14 cellular contexts compared by ENCODE assay signal in the genomic region with DNA sequence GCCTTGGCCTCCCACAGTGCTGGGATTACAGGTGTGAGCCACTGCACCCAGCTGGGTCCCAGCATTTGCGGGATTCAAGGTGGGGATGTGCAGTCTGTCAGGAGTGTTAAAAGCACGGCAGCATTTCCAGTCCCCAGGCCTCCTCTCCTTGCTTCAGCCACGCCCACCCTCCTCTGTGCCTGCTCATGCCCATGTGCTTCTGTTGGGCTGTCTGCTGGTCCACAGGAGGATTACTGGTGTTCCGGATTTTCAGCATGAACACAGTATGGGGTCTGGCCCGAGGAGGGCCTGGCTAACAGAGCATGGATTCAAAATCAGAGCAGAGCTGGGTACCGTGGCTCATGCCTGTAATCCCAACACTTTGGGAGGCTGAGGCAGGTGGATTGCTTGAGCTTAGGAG. TPM values are rescaled to one million over a fixed set of nuclear protein-coding genes. Genes with fewer than 3 reads are reported as not detected.
A peak's percentile ranks its signal among the peaks of the same experiment; 100 is the strongest.
DNase-seq lines count a peak whose midpoint lies in the region; ATAC-seq and TF ChIP-seq lines count a peak whose summit lies in the region.
"Had no signal": no experiment of that assay in that cellular context is flagged by ENCODE, and none has a peak within 500 bp of the region (broad histone marks: within the 10 kb centered on the region; RNA-seq: fewer than 3 reads in every experiment).

No MANE protein-coding gene starts in this region.

- H2AK5ac ChIP-seq in mesenchymal stem cell (ENCODE audit: low read length, severe bottlenecking), result no peak overlapping the region

- H3K36me3 ChIP-seq in RWPE2 (ENCODE audit: low read depth) (peaks cover 46% of the 10 kb centered on the region), stomach (peaks cover 24 to 29% (median 28%) of the 10 kb centered on the region in 4 donors), aorta (ENCODE audit: control insufficient read depth in 1 of 2, insufficient read depth in 2 of 2, low read length in 1 of 2) (no peaks in the 10 kb centered on the region), mesenchymal stem cell (ENCODE audit: control insufficient read depth in 1 of 2, insufficient read depth in 2 of 2, low read depth in 1 of 2, low read length in 2 of 2) (peaks cover 20 to 37% of the 10 kb centered on the region in 2 experiments)

- peaks cover 8% of the 10 kb centered on the region for H3K36me3 Mint-ChIP-seq in activated CD4-positive, alpha-beta T cell treated with anti-CD3 and anti-CD28 coated beads, Interleukin-2, amount 10 ng/mL, durations not matched to agents 24 days and 14 days (ENCODE audit: low read depth)
- H3K36me3 Mint-ChIP-seq: immature natural killer cell had no signal

- no peak overlapping the region for H3K9ac ChIP-seq in mesenchymal stem cell (ENCODE audit: low read length)

- H3K18ac ChIP-seq in mesenchymal stem cell (ENCODE audit: low read depth in 1 of 2, low read length in 2 of 2), result no peak overlapping the region

- H3K27me3 Mint-ChIP-seq in activated CD4-positive, alpha-beta T cell treated with anti-CD3 and anti-CD28 coated beads, Interleukin-2, amount 10 ng/mL, durations not matched to agents 24 days and 14 days, result no peaks in the 10 kb centered on the region

- no peak overlapping the region for H4K91ac ChIP-seq in mesenchymal stem cell (ENCODE audit: low read length)

- H3K4me3 Mint-ChIP-seq in activated CD4-positive, alpha-beta T cell treated with anti-CD3 and anti-CD28 coated beads, Interleukin-2, amount 10 ng/mL, durations not matched to agents 24 days and 14 days, result no peak overlapping the region
- H3K4me3 Mint-ChIP-seq: T-helper 1 cell treated with Interleukin-12 subunit alpha and Interleukin-12 subunit beta and Interleukin-4 antibody, amounts not matched to agents 30 μg/mL and 1 μg/mL, for 36 hours had no signal

- no peak overlapping the region for H2AFZ ChIP-seq in mesenchymal stem cell (ENCODE audit: low read depth, low read length)

- no peak for ATAC-seq in RWPE2 (ENCODE audit: low read depth)
- no peak for ATAC-seq in aorta (ENCODE audit: low FRiP score)

- peaks cover 15% of the 10 kb centered on the region for H3K4me1 Mint-ChIP-seq in activated CD4-positive, alpha-beta T cell treated with anti-CD3 and anti-CD28 coated beads, Interleukin-2, amount 10 ng/mL, durations not matched to agents 24 days and 14 days

- H3K9me3 Mint-ChIP-seq in activated CD4-positive, alpha-beta T cell treated with anti-CD3 and anti-CD28 coated beads, Interleukin-2, amount 10 ng/mL, durations not matched to agents 24 days and 14 days, result no peaks in the 10 kb centered on the region
- H3K9me3 Mint-ChIP-seq: immature natural killer cell; T-helper 1 cell treated with Interleukin-12 subunit alpha and Interleukin-12 subunit beta and Interleukin-4 antibody, amounts not matched to agents 30 μg/mL and 1 μg/mL, for 36 hours had no signal

- H3K4me1 ChIP-seq in RWPE2 (ENCODE audit: insufficient read depth, poor library complexity, severe bottlenecking) (peaks cover 34% of the 10 kb centered on the region), stomach (peaks cover 78 to 92% (median 88%) of the 10 kb centered on the region in 4 donors), aorta (ENCODE audit: control insufficient read depth in 1 of 2, insufficient read depth in 2 of 2, low read length in 2 of 2) (no peaks in the 10 kb centered on the region), mesenchymal stem cell (ENCODE audit: control insufficient read depth, insufficient read depth, low read depth, low read length) (peaks cover 51% of the 10 kb centered on the region)

- no peak overlapping the region for H3K4me2 ChIP-seq in mesenchymal stem cell (ENCODE audit: low read length, poor library complexity, severe bottlenecking)

- peak overlapping the region; percentile 75 for H3K27ac Mint-ChIP-seq in activated CD4-positive, alpha-beta T cell treated with anti-CD3 and anti-CD28 coated beads, Interleukin-2, amount 10 ng/mL, durations not matched to agents 24 days and 14 days
- H3K27ac Mint-ChIP-seq: immature natural killer cell had no signal

- no peak overlapping the region for H3K14ac ChIP-seq in mesenchymal stem cell (ENCODE audit: low read length in 2 of 2)

- H3K27ac ChIP-seq in RWPE2 (ENCODE audit: poor library complexity, severe bottlenecking) (peak overlapping the region; percentile 99), stomach (peak overlapping the region; percentile 88 to 97 (median 93)), aorta (ENCODE audit: low read depth in 1 of 2, low read length in 2 of 2) (no peak overlapping the region), mesenchymal stem cell (ENCODE audit: low read length, poor library complexity, severe bottlenecking) (no peak overlapping the region)

- TF ChIP-seq CTCF in RWPE2 (IDR thresholded peaks at IDR 0.05; ENCODE audit: poor library complexity, severe bottlenecking), result no peak
- TF ChIP-seq CTCF in stomach (IDR thresholded peaks at IDR 0.05), result no peak

- no peak overlapping the region for H3K4ac ChIP-seq in mesenchymal stem cell (ENCODE audit: low read depth in 1 of 2, low read length in 2 of 2)

- H3K23ac ChIP-seq in mesenchymal stem cell (ENCODE audit: low read length in 2 of 2), result no peak overlapping the region

- H2BK12ac ChIP-seq in mesenchymal stem cell (ENCODE audit: low read length in 2 of 2), result no peak overlapping the region

- no peak for DNase-seq in activated CD4-positive, alpha-beta T cell treated with anti-CD3 and anti-CD28 coated beads, Interleukin-2, amount 10 ng/mL, durations not matched to agents 24 days and 14 days
- no peak for DNase-seq in activated CD4-positive, alpha-beta T cell treated with anti-CD3 and anti-CD28 coated beads for 1 hour
- DNase-seq in RWPE2 (ENCODE audit: low spot score) (no peak), iPS-NIHi11 (ENCODE audit: low spot score) (peak; percentile 17), stomach (no peak), aorta (no peak), mesenchymal stem cell (no peak), NCI-H187 treated with DMSO at 0.1 percent for 48 hours (lab: John Stamatoyannopoulos, UW) (no peak)
- DNase-seq: activated CD4-positive, alpha-beta T cell treated with anti-CD3 and anti-CD28 coated beads, Interleukin-2, amount 50 U/mL, for 4 hours; activated naive CD4-positive, alpha-beta T cell treated with Interleukin-2 at 50 U/mL for 16 hours; immature natural killer cell; MM.1S had no signal

- H3K79me1 ChIP-seq in mesenchymal stem cell (replicated peaks; ENCODE audit: low read length, poor library complexity, severe bottlenecking), result peaks cover 48% of the 10 kb centered on the region

- intact Hi-C loops in activated CD4-positive, alpha-beta T cell treated with anti-CD3 and anti-CD28 coated beads, Interleukin-2, amount 10 ng/mL, durations not matched to agents 24 days and 14 days (cut with micrococcal nuclease), result no loop called here
- intact Hi-C loops in stomach (cut with DNase I; ENCODE audit: low total_unique reads) (no loop called here), aorta (cut with DNase I) (no loop called here)

- WGBS in stomach, 5 donors, result 65 to 75% (median 69%) methylated on average over 6 of the region's 6 CpGs
- 82 to 85% methylated on average over 6 of the region's 6 CpGs for WGBS in aorta, 2 donors
- 82% methylated on average over 6 of the region's 6 CpGs for WGBS in mesenchymal stem cell

- H3K9me3 ChIP-seq in RWPE2 (ENCODE audit: severe bottlenecking) (no peaks in the 10 kb centered on the region), stomach (no peaks in the 10 kb centered on the region), aorta (ENCODE audit: control insufficient read depth, low read length) (no peaks in the 10 kb centered on the region), mesenchymal stem cell (ENCODE audit: control insufficient read depth, low read length) (no peaks in the 10 kb centered on the region)
- H3K9me3 ChIP-seq: right atrium auricular region had no signal

- H3K27me3 ChIP-seq in RWPE2 (ENCODE audit: insufficient read depth, poor library complexity, severe bottlenecking) (no peaks in the 10 kb centered on the region), stomach (no peaks in the 10 kb centered on the region), aorta (ENCODE audit: control insufficient read depth in 1 of 2, insufficient read depth in 2 of 2, low read length in 1 of 2) (no peaks in the 10 kb centered on the region), mesenchymal stem cell (ENCODE audit: control insufficient read depth in 1 of 2, insufficient read depth in 1 of 2, low read length in 2 of 2) (no peaks in the 10 kb centered on the region)
- H3K27me3 ChIP-seq: right atrium auricular region had no signal

- H2BK15ac ChIP-seq in mesenchymal stem cell (ENCODE audit: low read depth, poor library complexity, severe bottlenecking), result no peak overlapping the region

- no peak for TF ChIP-seq POLR2A in stomach (IDR thresholded peaks at IDR 0.05)

- H3K4me3 ChIP-seq in RWPE2 (ENCODE audit: severe bottlenecking) (no peak overlapping the region), stomach (peak overlapping the region in 1 of 4 donors; percentile 25), aorta (ENCODE audit: low read length in 2 of 2) (no peak overlapping the region), mesenchymal stem cell (ENCODE audit: insufficient read depth in 1 of 2, low read depth in 1 of 2, low read length in 2 of 2) (no peak overlapping the region)
- H3K4me3 ChIP-seq: right atrium auricular region had no signal

- no peak overlapping the region for H4K8ac ChIP-seq in mesenchymal stem cell (ENCODE audit: low read length)

- no peak for TF ChIP-seq EP300 in stomach (IDR thresholded peaks at IDR 0.05)

- H2BK120ac ChIP-seq in mesenchymal stem cell (ENCODE audit: low read depth, low read length), result no peak overlapping the region

- H2BK5ac ChIP-seq in mesenchymal stem cell (ENCODE audit: low read depth, low read length, poor library complexity, severe bottlenecking), result no peak overlapping the region

RNA-seq across cellular contexts. Expression of gene ARRDC1, which starts 5.5 kb away (rescaled TPM):
- 63.7 and 68.4 TPM in 2 replicates for total RNA-seq in activated CD4-positive, alpha-beta T cell treated with anti-CD3 and anti-CD28 coated beads, Interleukin-2, amount 10 ng/mL, durations not matched to agents 24 days and 14 days
- total RNA-seq in stomach (100 to 1,000 TPM in 4 of 5 donors, 10 to 100 TPM in 1; 31.8 to 185 (median 148) TPM), aorta (10 to 100 TPM; 20.6 to 35.6 TPM)
- polyA plus RNA-seq in stomach (100 to 1,000 TPM in 2 of 3 donors, 10 to 100 TPM in 1; 93.5 to 134 (median 128) TPM), aorta (10 to 100 TPM; 26.8 to 58.9 TPM)
- 18.4 TPM for polyA plus RNA-seq in mesenchymal stem cell (2013, experiment 1 of 2)
- 19.8 TPM for polyA plus RNA-seq in mesenchymal stem cell (2013, experiment 2 of 2)

RNA-seq across cellular contexts. Expression of gene EHMT1, which starts 7.9 kb away (rescaled TPM):
- 93.6 and 99.4 TPM in 2 replicates for total RNA-seq in activated CD4-positive, alpha-beta T cell treated with anti-CD3 and anti-CD28 coated beads, Interleukin-2, amount 10 ng/mL, durations not matched to agents 24 days and 14 days
- total RNA-seq in stomach (100 to 1,000 TPM in 3 of 5 donors, 10 to 100 TPM in 2; 77.3 to 419 (median 104) TPM), aorta (10 to 100 TPM; 68.9 to 85.8 TPM)
- polyA plus RNA-seq in stomach (10 to 100 TPM; 23.9 to 34.7 (median 24.9) TPM), aorta (10 to 100 TPM; 14.7 to 33.2 TPM)
- 26.1 TPM for polyA plus RNA-seq in mesenchymal stem cell (2013, experiment 1 of 2)
- polyA plus RNA-seq in mesenchymal stem cell (2013, experiment 2 of 2), result 24.7 TPM

RNA-seq across cellular contexts. Expression of gene ZMYND19, which starts 20.6 kb away (rescaled TPM):
- total RNA-seq in activated CD4-positive, alpha-beta T cell treated with anti-CD3 and anti-CD28 coated beads, Interleukin-2, amount 10 ng/mL, durations not matched to agents 24 days and 14 days, result 86.4 and 92.4 TPM in 2 replicates
- total RNA-seq in stomach (10 to 100 TPM in 4 of 5 donors, 1 to 10 TPM in 1; 9.4 to 40.6 (median 31.9) TPM), aorta (10 to 100 TPM; 10.3 to 12.8 TPM)
- polyA plus RNA-seq in stomach (10 to 100 TPM; 17.0 to 30.0 (median 21.1) TPM), aorta (10 to 100 TPM in 1 of 2 donors, 1 to 10 TPM in 1; 8.0 to 15.0 TPM)
- 13.6 TPM for polyA plus RNA-seq in mesenchymal stem cell (2013, experiment 1 of 2)
- 13.2 TPM for polyA plus RNA-seq in mesenchymal stem cell (2013, experiment 2 of 2)

RNA-seq across cellular contexts. Expression of gene DPH7, which starts 32.2 kb away (rescaled TPM):
- total RNA-seq in activated CD4-positive, alpha-beta T cell treated with anti-CD3 and anti-CD28 coated beads, Interleukin-2, amount 10 ng/mL, durations not matched to agents 24 days and 14 days, result 51.7 and 51.9 TPM in 2 replicates
- total RNA-seq in stomach (100 to 1,000 TPM in 1 of 5 donors, 10 to 100 TPM in 4; 14.3 to 134 (median 25.5) TPM), aorta (10 to 100 TPM; 24.8 to 35.7 TPM)
- polyA plus RNA-seq in stomach (10 to 100 TPM; 14.9 to 39.6 (median 20.0) TPM), aorta (10 to 100 TPM in 1 of 2 donors, 1 to 10 TPM in 1; 9.9 to 94.0 TPM)
- polyA plus RNA-seq in mesenchymal stem cell (2013, experiment 1 of 2), result 14.4 TPM
- polyA plus RNA-seq in mesenchymal stem cell (2013, experiment 2 of 2), result 14.8 TPM

RNA-seq across cellular contexts. Expression of gene MRPL41, which starts 59.3 kb away (rescaled TPM):
- 52.8 and 53.9 TPM in 2 replicates for total RNA-seq in activated CD4-positive, alpha-beta T cell treated with anti-CD3 and anti-CD28 coated beads, Interleukin-2, amount 10 ng/mL, durations not matched to agents 24 days and 14 days
- total RNA-seq in stomach (100 to 1,000 TPM in 1 of 5 donors, 10 to 100 TPM in 4; 23.3 to 282 (median 88.1) TPM), aorta (10 to 100 TPM; 25.8 to 43.7 TPM)
- polyA plus RNA-seq in stomach (100 to 1,000 TPM; 115 to 183 (median 181) TPM), aorta (10 to 100 TPM; 39.7 to 86.6 TPM)
- polyA plus RNA-seq in mesenchymal stem cell (2013, experiment 1 of 2), result 57.4 TPM
- 58.2 TPM for polyA plus RNA-seq in mesenchymal stem cell (2013, experiment 2 of 2)

Comparison
In these comparisons a context has a peak if more than half of its experiments do, and no peak if none do; other contexts are left out.
1. H3K27ac ChIP-seq: peak in RWPE2 (single experiment) and stomach (5 of 5); none in aorta (0 of 2) and mesenchymal stem cell (single experiment).